ENCODE assay signal across 9 cellular contexts in genomic region chr10:44752451-44753441, GRCh38.
DNase-seq lines count a peak whose midpoint lies in the region; ATAC-seq, FAIRE-seq and TF ChIP-seq lines count a peak whose summit lies in the region.
"Had no signal": no experiment of that assay in that cellular context is flagged by ENCODE, and none has a peak within 500 bp of the region (broad histone marks: within the 10 kb centered on the region; RNA-seq: fewer than 3 reads in every experiment).

No MANE protein-coding gene starts in this region.

- FAIRE-seq in kidney (lab: Jason Lieb, UNC): no peak

- ATAC-seq in GM19452 (IDR thresholded peaks at IDR 0.05; ENCODE audit: unreplicated experiment): no peak
- no peak for ATAC-seq in natural killer cell

- no peak for TF ChIP-seq CTCF in adrenal gland (IDR thresholded peaks at IDR 0.05)
- no peak for TF ChIP-seq CTCF in kidney (IDR thresholded peaks at IDR 0.05; ENCODE audit: borderline replicate concordance, extremely low read depth, insufficient read depth)
- TF ChIP-seq CTCF in tibial nerve (IDR thresholded peaks at IDR 0.05): no peak
- no peak for TF ChIP-seq CTCF in tibial artery (IDR thresholded peaks at IDR 0.05)
- no peak for TF ChIP-seq CTCF in natural killer cell (IDR thresholded peaks at IDR 0.05)

- H3K9ac ChIP-seq in kidney (ENCODE audit: low read length in 2 of 2): no peak overlapping the region

- H3K27ac ChIP-seq in adrenal gland (peak overlapping the region in 1 of 5 donors; percentile 2), kidney (ENCODE audit: low read depth in 2 of 2, low read length in 2 of 2) (peak overlapping the region; percentile 24 to 51), tibial nerve (no peak overlapping the region), tibial artery (peak overlapping the region in 1 of 2 donors; percentile 11)

- intact Hi-C loops in adrenal gland (cut with DNase I) (no loop called here), kidney (cut with DNase I) (no loop called here), tibial artery (cut with DNase I; ENCODE audit: low total_unique reads) (no loop called here), natural killer cell (cut with micrococcal nuclease) (no loop called here)

- WGBS in adrenal gland, 4 donors: 55 to 65% (median 62%) methylated on average over 3 to 4 of the region's 4 CpGs
- 64 to 72% methylated on average over 4 of the region's 4 CpGs for WGBS in tibial nerve, 2 donors

- H3K36me3 Mint-ChIP-seq in natural killer cell: no peaks in the 10 kb centered on the region
- H3K36me3 Mint-ChIP-seq: memory B cell had no signal

- no peak overlapping the region for H3K4me3 Mint-ChIP-seq in natural killer cell
- H3K4me3 Mint-ChIP-seq: memory B cell had no signal

- H3K4me3 ChIP-seq in adrenal gland (no peak overlapping the region), kidney (ENCODE audit: low read length in 2 of 2) (no peak overlapping the region), tibial nerve (no peak overlapping the region), tibial artery (no peak overlapping the region)

- no peak for TF ChIP-seq EP300 in tibial nerve (IDR thresholded peaks at IDR 0.05)

- TF ChIP-seq POLR2A in adrenal gland (IDR thresholded peaks at IDR 0.05) (no peak), tibial nerve (IDR thresholded peaks at IDR 0.05) (no peak)

- DNase-seq in A172 (ENCODE audit: low spot score): peak; percentile 97
- peak; percentile 82 for DNase-seq in HS-5 (ENCODE audit: low read depth)
- DNase-seq in adrenal gland: peak in 5 of 7 donors; percentile 23 to 42 (median 31)
- DNase-seq in kidney: no peak
- DNase-seq in tibial nerve (ENCODE audit: low spot score in 2 of 2): no peak
- DNase-seq in tibial artery: no peak
- no peak for DNase-seq in natural killer cell

- H3K9me3 ChIP-seq in adrenal gland (replicated peaks in 1 of 3): no peaks in the 10 kb centered on the region
- H3K9me3 ChIP-seq in kidney (ENCODE audit: control insufficient read depth in 1 of 2, low read length in 2 of 2): peaks cover 0 to 4% of the 10 kb centered on the region in 2 donors
- peaks cover 0 to 12% (median 0%) of the 10 kb centered on the region in 4 donors for H3K9me3 ChIP-seq in tibial nerve
- H3K9me3 ChIP-seq in tibial artery: no peaks in the 10 kb centered on the region

- no peak overlapping the region for H3K27ac Mint-ChIP-seq in natural killer cell
- H3K27ac Mint-ChIP-seq: memory B cell had no signal

- H3K27me3 ChIP-seq in adrenal gland: no peaks in the 10 kb centered on the region
- no peaks in the 10 kb centered on the region for H3K27me3 ChIP-seq in tibial nerve
- H3K27me3 ChIP-seq in tibial artery: no peaks in the 10 kb centered on the region

- peaks cover 0 to 2% of the 10 kb centered on the region in 2 donors for H3K9me3 Mint-ChIP-seq in natural killer cell

- H3K4me1 ChIP-seq in adrenal gland (replicated peaks in 1 of 2) (peaks cover 0 to 5% of the 10 kb centered on the region in 2 donors), kidney (ENCODE audit: control insufficient read depth in 1 of 2, insufficient read depth in 1 of 2, low read depth in 1 of 2, low read length in 2 of 2) (peaks cover 7 to 11% of the 10 kb centered on the region in 2 donors), tibial nerve (peaks cover 0 to 8% (median 0%) of the 10 kb centered on the region in 4 donors), tibial artery (peaks cover 0 to 34% (median 13%) of the 10 kb centered on the region in 4 donors)

- no peaks in the 10 kb centered on the region for H3K4me1 Mint-ChIP-seq in natural killer cell
- H3K4me1 Mint-ChIP-seq: memory B cell had no signal

- H3K36me3 ChIP-seq in adrenal gland (replicated peaks in 1 of 2): no peaks in the 10 kb centered on the region
- H3K36me3 ChIP-seq in kidney (ENCODE audit: control insufficient read depth in 1 of 2, insufficient read depth in 2 of 2, low read length in 2 of 2): no peaks in the 10 kb centered on the region
- H3K36me3 ChIP-seq in tibial nerve: no peaks in the 10 kb centered on the region
- H3K36me3 ChIP-seq in tibial artery: no peaks in the 10 kb centered on the region

- H3K27me3 Mint-ChIP-seq in natural killer cell (ENCODE audit: low read depth in 2 of 2): peaks cover 0 to 9% of the 10 kb centered on the region in 2 donors

Comparison
In these comparisons a context has a peak if more than half of its experiments do, and no peak if none do; other contexts are left out.
1. DNase-seq: peak in A172 (single experiment), HS-5 (single experiment) and adrenal gland (5 of 7); none in kidney (single experiment), tibial nerve (0 of 2), tibial artery (0 of 2) and natural killer cell (single experiment).
2. H3K27ac ChIP-seq: peak in kidney (2 of 2); none in tibial nerve (0 of 4).